In genomic region chr3:194139085-194139976, GRCh38 we compare ENCODE assay signal across 8 cellular contexts. TPM values are rescaled to one million over a fixed set of nuclear protein-coding genes. Genes with fewer than 3 reads are reported as not detected.
DNase-seq lines count a peak whose midpoint lies in the region; ATAC-seq and TF ChIP-seq lines count a peak whose summit lies in the region.

No MANE protein-coding gene starts in this region.

- peak overlapping the region; percentile 15 to 95 (median 66) for H3K27ac ChIP-seq in Peyer's patch
- peak overlapping the region; percentile 90 to 94 for H3K27ac ChIP-seq in esophagus (ENCODE audit: low read depth in 2 of 2, low read length in 1 of 2)

- H3K27me3 ChIP-seq in Peyer's patch (no peaks in the 10 kb centered on the region), esophagus (ENCODE audit: control insufficient read depth in 1 of 2, insufficient read depth in 2 of 2, low read length in 2 of 2) (no peaks in the 10 kb centered on the region)

- H3K4me1 Mint-ChIP-seq in neural crest cell: peaks cover 61% of the 10 kb centered on the region

- DNase-seq in HCEC 1CT: peak; percentile 51
- peak in 2 of 3 donors; percentile 21 to 48 for DNase-seq in Peyer's patch
- DNase-seq in neural crest cell (ENCODE audit: low read depth, low spot score): no peak
- DNase-seq in activated gamma-delta T cell treated with Interleukin-2 at 50 U/mL for 16 hours: no peak
- no peak for DNase-seq in NCI-H510A treated with DMSO at 0.1 percent for 48 hours (lab: John Stamatoyannopoulos, UW)

- no peaks in the 10 kb centered on the region for H3K9me3 Mint-ChIP-seq in neural crest cell

- TF ChIP-seq CTCF in Peyer's patch (IDR thresholded peaks at IDR 0.05) (no peak), neural crest cell (conservative IDR thresholded peaks at IDR 0.05) (no peak)

- peak overlapping the region; percentile 54 for H3K27ac Mint-ChIP-seq in neural crest cell (ENCODE audit: unreplicated experiment)

- H3K4me1 ChIP-seq in Peyer's patch: peaks cover 3 to 45% (median 29%) of the 10 kb centered on the region in 4 donors
- H3K4me1 ChIP-seq in esophagus (ENCODE audit: control insufficient read depth in 2 of 2, insufficient read depth in 2 of 2, low read length in 1 of 2): peaks cover 0 to 3% of the 10 kb centered on the region in 2 donors

- H3K4me3 ChIP-seq in Peyer's patch (peak overlapping the region in 2 of 4 donors; percentile 63 to 74), esophagus (ENCODE audit: low read depth in 1 of 2, low read length in 2 of 2) (peak overlapping the region; percentile 10 to 41)

- H3K36me3 ChIP-seq in Peyer's patch (no peaks in the 10 kb centered on the region), esophagus (ENCODE audit: control insufficient read depth in 2 of 2, insufficient read depth in 2 of 2, low read length in 1 of 2) (peaks cover 0 to 4% of the 10 kb centered on the region in 2 donors)

- no peaks in the 10 kb centered on the region for H3K36me3 Mint-ChIP-seq in neural crest cell (ENCODE audit: low read depth)

- TF ChIP-seq POLR2A in Peyer's patch (IDR thresholded peaks at IDR 0.05): no peak

- H3K9me3 ChIP-seq in Peyer's patch: no peaks in the 10 kb centered on the region
- no peaks in the 10 kb centered on the region for H3K9me3 ChIP-seq in esophagus (ENCODE audit: control insufficient read depth in 2 of 2, insufficient read depth in 1 of 2, low read depth in 1 of 2, low read length in 1 of 2)

- peaks cover 36% of the 10 kb centered on the region for H3K27me3 Mint-ChIP-seq in neural crest cell (ENCODE audit: low read depth)

- ATAC-seq in HG02970 (IDR thresholded peaks at IDR 0.05; ENCODE audit: low FRiP score, unreplicated experiment): no peak
- ATAC-seq in GM21367 (IDR thresholded peaks at IDR 0.05; ENCODE audit: unreplicated experiment): no peak

- 15 to 21% methylated on average over 25 of the region's 25 CpGs for WGBS in esophagus, 2 donors

- H3K4me3 Mint-ChIP-seq in neural crest cell: peak overlapping the region; percentile 92

RNA-seq across cellular contexts. Expression of gene HES1, which starts 3.4 kb away (rescaled TPM):
- total RNA-seq in Peyer's patch: 10 to 100 TPM; 32.2 to 65.6 (median 49.4) TPM
- 10 to 100 TPM; 68.9 to 78.3 TPM for polyA plus RNA-seq in esophagus
- 32.6 and 36.2 TPM in 2 replicates for total RNA-seq in neural crest cell

Comparison
In these comparisons a context has a peak if more than half of its experiments do, and no peak if none do; other contexts are left out.
1. DNase-seq: peak in HCEC 1CT (single experiment) and Peyer's patch (2 of 3); none in neural crest cell (single experiment), activated gamma-delta T cell treated with Interleukin-2 at 50 U/mL for 16 hours (single experiment) and NCI-H510A treated with DMSO at 0.1 percent for 48 hours (single experiment).